In the genomic region with DNA sequence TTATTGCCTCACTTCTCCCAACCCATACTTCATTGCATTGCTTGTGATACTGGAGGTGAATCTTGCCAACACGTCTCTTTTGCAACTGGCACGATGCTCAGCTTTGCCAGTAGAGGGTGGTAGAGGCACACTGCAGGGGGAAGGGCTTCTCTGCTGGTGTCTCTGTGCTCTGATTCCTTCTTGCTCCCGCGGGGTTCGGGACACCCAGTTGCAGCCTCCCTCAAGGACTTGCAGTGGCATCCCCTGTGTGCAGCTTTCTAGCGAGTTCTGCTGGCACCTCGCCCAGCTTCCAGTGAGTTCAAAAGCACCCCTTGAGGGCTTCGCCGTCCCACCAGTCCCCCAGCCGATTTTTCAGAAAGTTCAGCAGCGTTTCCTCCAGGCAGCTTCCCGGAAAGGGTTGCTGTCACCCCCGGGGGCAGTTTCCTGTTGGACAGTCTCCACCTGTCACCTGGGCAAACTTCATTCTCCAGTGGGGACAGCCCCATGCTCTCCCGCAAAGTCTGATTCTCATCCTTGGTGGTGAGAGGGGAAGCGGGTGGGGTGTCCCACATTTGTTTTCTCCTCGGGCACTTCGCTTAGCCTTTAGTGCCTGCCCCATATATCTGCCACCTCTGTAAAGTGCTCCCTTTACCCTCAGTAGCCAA, we compare ENCODE assay signal across 9 cellular contexts. TPM values are rescaled to one million over a fixed set of nuclear protein-coding genes. Genes with fewer than 3 reads are reported as not detected.
DNase-seq lines count a peak whose midpoint lies in the region; ATAC-seq and TF ChIP-seq lines count a peak whose summit lies in the region.
"Had no signal": no experiment of that assay in that cellular context is flagged by ENCODE, and none has a peak within 500 bp of the region (broad histone marks: within the 10 kb centered on the region; RNA-seq: fewer than 3 reads in every experiment).

No MANE protein-coding gene starts in this region.

- H2AK5ac ChIP-seq in IMR-90 (ENCODE audit: low read depth, low read length): no peak overlapping the region

- peak; percentile 76 to 80 for DNase-seq in Caco-2
- DNase-seq in IMR-90: peak; percentile 38
- DNase-seq in PC-9: peak; percentile 51 to 75
- peak; percentile 42 for DNase-seq in activated T-cell treated with anti-CD3 and anti-CD28 coated beads, Interleukin-2, amount 50 U/mL, for 4 hours
- peak; percentile 62 for DNase-seq in fibroblast of the aortic adventitia (ENCODE audit: low read depth)
- DNase-seq in occipital lobe (lab: John Stamatoyannopoulos, UW): peak; percentile 23
- peak; percentile 74 for DNase-seq in testis

- H3K9me3 Mint-ChIP-seq in Caco-2 (ENCODE audit: unreplicated experiment): no peaks in the 10 kb centered on the region
- H3K9me3 Mint-ChIP-seq in activated T-cell treated with anti-CD3 and anti-CD28 coated beads, Interleukin-2, amount 50 U/mL, for 4 hours: no peaks in the 10 kb centered on the region

- H3K79me2 ChIP-seq in PC-9 (ENCODE audit: low read depth): no peaks in the 10 kb centered on the region

- H2BK5ac ChIP-seq in IMR-90 (ENCODE audit: low read depth, low read length, poor library complexity, severe bottlenecking): no peak overlapping the region

- CTCF ChIA-PET in Caco-2 (lab: Charles Lee): interaction anchor here (0.6 to 3.0 kb wide), 4 partner anchors 10 to 429 kb away, joined by 3 to 15 read pairs (median 3); no protein-coding TSS in a partner anchor
- CTCF ChIA-PET in IMR-90 (lab: Yijun Ruan, JAX): interaction anchor here (0.9 to 3.0 kb wide), 3 partner anchors 11 to 615 kb away, joined by 3 to 23 read pairs (median 3); no protein-coding TSS in a partner anchor
- CTCF ChIA-PET in PC-9 (lab: Charles Lee): interaction anchor here (0.6 kb wide), 1 partner anchor 28 kb away, joined by 4 read pairs; no protein-coding TSS in a partner anchor

- H3K18ac ChIP-seq in IMR-90 (ENCODE audit: low read depth, low read length): no peak overlapping the region

- H4K8ac ChIP-seq in IMR-90 (ENCODE audit: low read depth in 2 of 2, low read length in 2 of 2): no peak overlapping the region

- POLR2A ChIA-PET in Caco-2 (lab: Charles Lee) (no interaction called here), IMR-90 (lab: Charles Lee; ENCODE audit: unreplicated experiment) (no interaction called here), PC-9 (lab: Charles Lee; ENCODE audit: unreplicated experiment) (interaction anchor here (0.7 kb wide), 1 partner anchor 315 kb away, joined by 3 read pairs; no protein-coding TSS in a partner anchor)

- peak overlapping the region; percentile 70 for H3K4me3 Mint-ChIP-seq in Caco-2 (ENCODE audit: unreplicated experiment)
- peak overlapping the region; percentile 86 for H3K4me3 Mint-ChIP-seq in activated T-cell treated with anti-CD3 and anti-CD28 coated beads, Interleukin-2, amount 50 U/mL, for 4 hours

- peak; percentile 64 for TF ChIP-seq RAD21 in IMR-90 (IDR thresholded peaks at IDR 0.05; ENCODE audit: low read length)

- dilution Hi-C loops in IMR-90 (cut with HindIII; ENCODE audit: low sequenced_read_pairs, unreplicated experiment): no loop called here

- no peaks in the 10 kb centered on the region for H3K4me1 ChIP-seq in Caco-2
- no peaks in the 10 kb centered on the region for H3K4me1 ChIP-seq in IMR-90 (ENCODE audit: control insufficient read depth, insufficient read depth, low read length)
- H3K4me1 ChIP-seq in PC-9 (replicated peaks; ENCODE audit: insufficient read depth): peaks cover 40% of the 10 kb centered on the region
- H3K4me1 ChIP-seq in testis: no peaks in the 10 kb centered on the region

- peaks cover 13% of the 10 kb centered on the region for H3F3A ChIP-seq in PC-9 (ENCODE audit: insufficient read depth, low read depth)

- H3K27ac ChIP-seq in IMR-90 (ENCODE audit: insufficient read depth, low read length) (no peak overlapping the region), PC-9 (no peak overlapping the region), testis (no peak overlapping the region)

- H3K27ac Mint-ChIP-seq in Caco-2 (ENCODE audit: unreplicated experiment): no peak overlapping the region

- H3K4me2 ChIP-seq in IMR-90 (ENCODE audit: low read depth, low read length) (no peak overlapping the region), PC-9 (peak overlapping the region; percentile 65)

- no peak overlapping the region for H2BK120ac ChIP-seq in IMR-90 (ENCODE audit: low read depth, low read length)

- H2BK20ac ChIP-seq in IMR-90 (ENCODE audit: low read depth, low read length): no peak overlapping the region

- H3K36me3 ChIP-seq in Caco-2 (ENCODE audit: control insufficient read depth, insufficient read depth, low read length): no peaks in the 10 kb centered on the region
- H3K36me3 ChIP-seq in IMR-90 (ENCODE audit: control insufficient read depth, insufficient read depth, low read length): no peaks in the 10 kb centered on the region
- no peaks in the 10 kb centered on the region for H3K36me3 ChIP-seq in PC-9 (ENCODE audit: low read depth)
- no peaks in the 10 kb centered on the region for H3K36me3 ChIP-seq in testis (ENCODE audit: low read depth, missing control alignments)

- BruUV-seq in Caco-2 (replicated peaks; lab: Mats Ljungman, UMichigan): no TSS peak
- BruUV-seq in IMR-90 (replicated peaks; lab: Mats Ljungman, UMichigan): no TSS peak
- BruUV-seq in PC-9 (replicated peaks; lab: Mats Ljungman, UMichigan): no TSS peak

- whole genome bisulfite sequencing in IMR-90 (ENCODE audit: extremely low coverage in 2 of 2, insufficient read length in 1 of 2), 2 experiments: 11% methylated on average over 6 of the region's 17 CpGs; no CpG with 5 or more reads in 1 of the 2 experiments
- 13 to 15% methylated on average over 17 of the region's 17 CpGs for WGBS in testis, 2 donors

- peak; percentile 72 for ATAC-seq in GM21381 (IDR thresholded peaks at IDR 0.05; ENCODE audit: unreplicated experiment)
- ATAC-seq in IMR-90 (ENCODE audit: low read depth): peak; percentile 86
- ATAC-seq in activated T-cell treated with anti-CD3 and anti-CD28 coated beads, Interleukin-2, amount 50 U/mL, for 4 hours: peak; percentile 74 to 81

- intact Hi-C loops in Caco-2 (cut with micrococcal nuclease; ENCODE audit: unreplicated experiment) (loop anchor here (1.0 to 2.0 kb wide), 4 partner anchors 30 to 145 kb away; partner anchors contain the start of gene MARCO), IMR-90 (cut with micrococcal nuclease) (loop anchor here (1.0 to 5.0 kb wide), 4 partner anchors 334 to 779 kb away; no protein-coding TSS in a partner anchor), PC-9 (cut with micrococcal nuclease; ENCODE audit: unreplicated experiment) (loop anchor here (1.0 to 10.0 kb wide), 6 partner anchors 132 to 774 kb away; no protein-coding TSS in a partner anchor), testis (cut with DNase I; ENCODE audit: low total_unique reads) (no loop called here)

- no peaks in the 10 kb centered on the region for H3K79me1 ChIP-seq in IMR-90 (ENCODE audit: low read depth in 1 of 2, low read length in 2 of 2)

- no peak overlapping the region for H3K9ac ChIP-seq in IMR-90 (ENCODE audit: low read depth, low read length)

- H3K4me3 ChIP-seq in Caco-2 (ENCODE audit: low read depth, low read length) (0 out of 2 replicates have a peak overlapping the region, but pooled peaks have one; percentile 14), IMR-90 (ENCODE audit: insufficient read depth, low read depth, low read length) (no peak overlapping the region), PC-9 (no peak overlapping the region), fibroblast of the aortic adventitia (ENCODE audit: low read depth, low read length) (peak overlapping the region; percentile 31), testis (peak overlapping the region in 1 of 2 donors; percentile 17)

- H3K27me3 ChIP-seq in Caco-2 (replicated peaks; ENCODE audit: control insufficient read depth, insufficient read depth, low read length) (no peaks in the 10 kb centered on the region), IMR-90 (ENCODE audit: control insufficient read depth, insufficient read depth, low read length) (no peaks in the 10 kb centered on the region; the same call in 1 of the 2 replicates), PC-9 (ENCODE audit: insufficient read depth, low read depth) (no peaks in the 10 kb centered on the region), testis (no peaks in the 10 kb centered on the region)

- peaks cover 2% of the 10 kb centered on the region for H3K27me3 Mint-ChIP-seq in Caco-2 (ENCODE audit: insufficient read depth, unreplicated experiment)
- peaks cover 14% of the 10 kb centered on the region for H3K27me3 Mint-ChIP-seq in activated T-cell treated with anti-CD3 and anti-CD28 coated beads, Interleukin-2, amount 50 U/mL, for 4 hours (ENCODE audit: low read depth)

- H3K9me3 ChIP-seq in Caco-2 (no peaks in the 10 kb centered on the region), IMR-90 (ENCODE audit: control insufficient read depth, insufficient read depth, low read length) (no peaks in the 10 kb centered on the region), PC-9 (ENCODE audit: insufficient read depth, low read depth) (no peaks in the 10 kb centered on the region), testis (no peaks in the 10 kb centered on the region)

- no peak overlapping the region for H4K91ac ChIP-seq in IMR-90 (ENCODE audit: insufficient read depth, low read depth, low read length)

- no peak overlapping the region for H3K4ac ChIP-seq in IMR-90 (ENCODE audit: low read depth, low read length)

- H3K9me1 ChIP-seq in IMR-90 (ENCODE audit: insufficient read depth, low read length): no peaks in the 10 kb centered on the region

- H2AFZ ChIP-seq in IMR-90 (replicated peaks; ENCODE audit: low read length, poor library complexity) (peak overlapping the region; percentile 76), PC-9 (peak overlapping the region; percentile 55; the same call in 1 of the 2 replicates)

- peak overlapping the region; percentile 28 for H2AK9ac ChIP-seq in IMR-90 (replicated peaks; ENCODE audit: low read depth, low read length, poor library complexity)

- no peak overlapping the region for H3K23ac ChIP-seq in IMR-90 (ENCODE audit: low read depth, low read length)

- H2BK15ac ChIP-seq in IMR-90 (ENCODE audit: low read depth, low read length): no peak overlapping the region

- H4K5ac ChIP-seq in IMR-90 (ENCODE audit: low read depth, low read length): no peak overlapping the region

- in situ Hi-C loops in IMR-90 (cut with MboI; ENCODE audit: low sequenced_read_pairs): loop anchor here (5.0 kb wide), 1 partner anchor 404 kb away; no protein-coding TSS in a partner anchor

- H3K9me2 ChIP-seq in PC-9 (ENCODE audit: insufficient read depth): no peaks in the 10 kb centered on the region

- no peak overlapping the region for H3K56ac ChIP-seq in IMR-90 (ENCODE audit: extremely low read depth, insufficient read depth, low read length)

- no peak overlapping the region for H3K14ac ChIP-seq in IMR-90 (replicated peaks; ENCODE audit: low read depth, low read length)

- TF ChIP-seq CTCF in Caco-2 (IDR thresholded peaks at IDR 0.05; ENCODE audit: insufficient read depth in 1 of 2, low read depth in 1 of 2, low read length in 1 of 2, severe bottlenecking in 1 of 2, unreplicated experiment in 1 of 2) (peak; percentile 90 to 97), IMR-90 (conservative IDR thresholded peaks at IDR 0.05; ENCODE audit: low read depth, low read length) (peak; percentile 72), PC-9 (conservative IDR thresholded peaks at IDR 0.05) (peak; percentile 99), fibroblast of the aortic adventitia (IDR thresholded peaks at IDR 0.05; ENCODE audit: insufficient read depth, low read length) (peak; percentile 97), testis (IDR thresholded peaks at IDR 0.05) (peak; percentile 46 to 69 (median 63))

- no peaks in the 10 kb centered on the region for H4K20me1 ChIP-seq in IMR-90 (ENCODE audit: insufficient read depth, low read length)
- no peaks in the 10 kb centered on the region for H4K20me1 ChIP-seq in PC-9 (ENCODE audit: insufficient read depth)

- H3K36me3 Mint-ChIP-seq in Caco-2 (ENCODE audit: insufficient read depth, unreplicated experiment): no peaks in the 10 kb centered on the region
- no peaks in the 10 kb centered on the region for H3K36me3 Mint-ChIP-seq in activated T-cell treated with anti-CD3 and anti-CD28 coated beads, Interleukin-2, amount 50 U/mL, for 4 hours (ENCODE audit: insufficient read depth)

- TF ChIP-seq POLR2A in IMR-90 (IDR thresholded peaks at IDR 0.05; ENCODE audit: low read depth, low read length) (no peak), testis (IDR thresholded peaks at IDR 0.05) (no peak)

- no peaks in the 10 kb centered on the region for H3K4me1 Mint-ChIP-seq in Caco-2 (ENCODE audit: low read depth, unreplicated experiment)
- peaks cover 19% of the 10 kb centered on the region for H3K4me1 Mint-ChIP-seq in activated T-cell treated with anti-CD3 and anti-CD28 coated beads, Interleukin-2, amount 50 U/mL, for 4 hours (ENCODE audit: low read depth)

RNA-seq across cellular contexts. Expression of gene EN1, which starts 35.4 kb away (rescaled TPM):
- 0.16 and 0.37 TPM in 2 replicates for total RNA-seq in Caco-2 (2022)
- total RNA-seq in IMR-90 (2012; rRNA removed): not detected in 2 replicates
- not detected in 2 replicates for polyA plus RNA-seq in IMR-90 (2012; rRNA removed)
- polyA plus RNA-seq in IMR-90 (2012; cell fraction: cytosol; rRNA removed): not detected in 2 replicates
- not detected in 2 replicates for polyA plus RNA-seq in IMR-90 (2012; cell fraction: nucleus; rRNA removed; ENCODE audit: low replicate concordance)
- total RNA-seq in PC-9 (2021): not detected in 2 replicates
- not detected for total RNA-seq in activated T-cell treated with anti-CD3 and anti-CD28 coated beads, Interleukin-2, amount 50 U/mL, for 4 hours
- 0.63 and 0.90 TPM in 2 replicates for total RNA-seq in fibroblast of the aortic adventitia (ENCODE audit: low replicate concordance)
- total RNA-seq in occipital lobe: not detected
- total RNA-seq in testis: under 1 TPM; 0.62 to 0.71 TPM
- polyA plus RNA-seq in testis (ENCODE audit: insufficient read depth, low read depth, low replicate concordance): 0.20 TPM
- polyA plus RNA-seq: esophagus had no signal

RNA-seq across cellular contexts. Expression of gene MARCO, which starts 59.2 kb away (rescaled TPM):
- total RNA-seq in Caco-2 (2022) (0.43 TPM in 1 of 2 replicates, not detected in the other), IMR-90 (2012; rRNA removed) (not detected in 2 replicates), PC-9 (2021) (not detected in 2 replicates), fibroblast of the aortic adventitia (ENCODE audit: low replicate concordance) (not detected in 2 replicates), occipital lobe (0.31 TPM), testis (under 1 TPM; 0.55 to 0.74 TPM)
- polyA plus RNA-seq in IMR-90 (2012; rRNA removed) (not detected in 2 replicates), testis (ENCODE audit: insufficient read depth, low read depth, low replicate concordance) (16.0 TPM)
- not detected in 2 replicates for polyA plus RNA-seq in IMR-90 (2012; cell fraction: cytosol; rRNA removed)
- polyA plus RNA-seq in IMR-90 (2012; cell fraction: nucleus; rRNA removed; ENCODE audit: low replicate concordance): not detected in 2 replicates
- total RNA-seq in activated T-cell treated with anti-CD3 and anti-CD28 coated beads, Interleukin-2, amount 50 U/mL, for 4 hours: under 1 TPM in 2 of 3 donors, not detected in 1; 0.22 to 0.56 TPM

Comparison
In these comparisons a context has a peak if more than half of its experiments do, and no peak if none do; other contexts are left out.
1. DNase-seq: peak in every context shown above with its lines; median percentile 78 in Caco-2; 74 in testis; 63 in PC-9; 62 in fibroblast of the aortic adventitia; 42 in activated T-cell treated with anti-CD3 and anti-CD28 coated beads, Interleukin-2, amount 50 U/mL, for 4 hours; 38 in IMR-90; 23 in occipital lobe.
2. H3K4me3 ChIP-seq: peak in Caco-2 (single experiment) and fibroblast of the aortic adventitia (single experiment); none in IMR-90 (single experiment) and PC-9 (single experiment).
3. Peak in every context shown above with its lines, with median percentiles within 50 percentile points of each other: CTCF ChIP-seq and ATAC-seq.